In the genomic region with DNA sequence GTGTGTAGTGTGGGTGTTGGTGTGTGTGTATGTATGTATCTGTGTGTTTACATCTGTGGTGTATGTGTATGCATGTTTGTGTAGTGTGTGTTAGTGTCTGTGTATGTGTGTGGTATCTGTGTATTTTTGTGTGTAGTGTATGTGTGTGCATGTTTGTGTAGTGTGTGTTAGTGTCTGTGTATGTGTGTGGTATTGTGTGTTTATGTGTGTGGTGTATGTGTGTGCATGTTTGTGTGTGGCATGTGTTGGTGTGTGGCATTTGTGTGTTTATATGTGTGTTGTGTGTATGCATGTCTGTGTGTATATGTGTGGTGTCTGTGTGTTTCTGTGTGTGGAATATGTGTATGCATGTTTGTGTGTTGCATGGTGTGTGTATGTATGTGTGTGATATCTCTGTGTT, we compare ENCODE assay signal across 26 cellular contexts.
DNase-seq lines count a peak whose midpoint lies in the region; ATAC-seq, FAIRE-seq and TF ChIP-seq lines count a peak whose summit lies in the region.
"Had no signal": no experiment of that assay in that cellular context is flagged by ENCODE, and none has a peak within 500 bp of the region (broad histone marks: within the 10 kb centered on the region; RNA-seq: fewer than 3 reads in every experiment).

No MANE protein-coding gene starts in this region.

- H3K9me3 Mint-ChIP-seq in activated CD8-positive, alpha-beta T cell treated with anti-CD3 and anti-CD28 coated beads for 36 hours = no peaks in the 10 kb centered on the region
- H3K9me3 Mint-ChIP-seq: CD8-positive, alpha-beta T cell had no signal

- H3K4ac ChIP-seq in IMR-90 (ENCODE audit: low read depth, low read length) (no peak overlapping the region), H1 (replicated peaks; ENCODE audit: insufficient read length, low read depth, low read length) (peak overlapping the region; percentile 1)

- H2BK20ac ChIP-seq in IMR-90 (ENCODE audit: low read depth, low read length) = no peak overlapping the region
- peak overlapping the region; percentile 10; the same call in 1 of the 2 replicates for H2BK20ac ChIP-seq in H1 (ENCODE audit: low read length)

- H4K8ac ChIP-seq in IMR-90 (ENCODE audit: low read depth in 2 of 2, low read length in 2 of 2) = no peak overlapping the region
- no peak overlapping the region for H4K8ac ChIP-seq in H1 (ENCODE audit: extremely low read depth, insufficient read depth, low read length)

- no peaks in the 10 kb centered on the region for H3K79me1 ChIP-seq in IMR-90 (ENCODE audit: low read depth in 1 of 2, low read length in 2 of 2)
- no peaks in the 10 kb centered on the region for H3K79me1 ChIP-seq in H1 (ENCODE audit: low read depth, low read length)

- TF ChIP-seq CTCF in HepG2 (CRISPR knock-in tag; IDR thresholded peaks at IDR 0.05) (no peak), right lobe of liver (IDR thresholded peaks at IDR 0.05) (no peak), IMR-90 (conservative IDR thresholded peaks at IDR 0.05; ENCODE audit: low read depth, low read length) (no peak), H1 (IDR thresholded peaks at IDR 0.05; ENCODE audit: control extremely low read depth in 1 of 3, insufficient read depth in 1 of 3, low read depth in 1 of 3, low read length in 3 of 3) (no peak)
- TF ChIP-seq CTCF in activated CD8-positive, alpha-beta T cell treated with anti-CD3 and anti-CD28 coated beads for 36 hours (IDR thresholded peaks at IDR 0.05) = no peak

- H2BK120ac ChIP-seq in IMR-90 (ENCODE audit: low read depth, low read length) (no peak overlapping the region), H1 (replicated peaks; ENCODE audit: low read depth, low read length) (no peak overlapping the region)

- H3K27me3 ChIP-seq in HepG2 (ENCODE audit: control insufficient read depth in 1 of 2, insufficient read depth in 2 of 2, low read length in 2 of 2) = peaks cover 0 to 38% of the 10 kb centered on the region in 2 experiments; a peak in 4 of 5 replicates
- H3K27me3 ChIP-seq in right lobe of liver = no peaks in the 10 kb centered on the region
- no peaks in the 10 kb centered on the region; the same call in 1 of the 2 replicates for H3K27me3 ChIP-seq in IMR-90 (ENCODE audit: control insufficient read depth, insufficient read depth, low read length)
- H3K27me3 ChIP-seq in H1 (replicated peaks in 1 of 4; ENCODE audit: control insufficient read depth in 3 of 4, extremely low read depth in 1 of 4, insufficient read depth in 3 of 4, low read length in 3 of 4) = no peaks in the 10 kb centered on the region
- H3K27me3 ChIP-seq: BLaER1 had no signal

- H3K4me2 ChIP-seq in HepG2 (ENCODE audit: low read depth, low read length) (no peak overlapping the region), IMR-90 (ENCODE audit: low read depth, low read length) (no peak overlapping the region), H1 (ENCODE audit: insufficient read depth in 1 of 2, low read depth in 2 of 2, low read length in 2 of 2) (no peak overlapping the region)

- no peaks in the 10 kb centered on the region for H3K9me3 ChIP-seq in HepG2 (ENCODE audit: low read length)
- H3K9me3 ChIP-seq in right lobe of liver = no peaks in the 10 kb centered on the region
- no peaks in the 10 kb centered on the region for H3K9me3 ChIP-seq in IMR-90 (ENCODE audit: control insufficient read depth, insufficient read depth, low read length)
- H3K9me3 ChIP-seq in H1 (ENCODE audit: insufficient read depth in 2 of 2, low read depth in 1 of 2, low read length in 1 of 2) = no peaks in the 10 kb centered on the region; a peak in 1 of 4 replicates
- H3K9me3 ChIP-seq: BLaER1, Caco-2 had no signal

- H3K23me2 ChIP-seq in H1 (ENCODE audit: low read depth, low read length) = peaks cover 8% of the 10 kb centered on the region; the same call in 1 of the 2 replicates

- peak overlapping the region; percentile 4 for H2BK5ac ChIP-seq in IMR-90 (ENCODE audit: low read depth, low read length, poor library complexity, severe bottlenecking)
- H2BK5ac ChIP-seq in H1 (ENCODE audit: low read depth, low read length) = peak overlapping the region; percentile 10; the same call in 1 of the 2 replicates

- H3K9me1 ChIP-seq in IMR-90 (ENCODE audit: insufficient read depth, low read length) = no peaks in the 10 kb centered on the region

- dilution Hi-C loops in IMR-90 (cut with HindIII; ENCODE audit: low sequenced_read_pairs, unreplicated experiment) = no loop called here

- no peak for DNase-seq in HepG2 (ENCODE audit: low spot score)
- DNase-seq in right lobe of liver = no peak
- no peak for DNase-seq in IMR-90
- no peak for DNase-seq in H1 (ENCODE audit: low read depth in 1 of 2, low spot score in 2 of 2)
- no peak for DNase-seq in caudate nucleus (lab: John Stamatoyannopoulos, UW)
- DNase-seq in activated CD8-positive, alpha-beta T cell treated with anti-CD3 and anti-CD28 coated beads for 36 hours = no peak
- DNase-seq in NCI-H446 (lab: John Stamatoyannopoulos, UW) = no peak
- DNase-seq: Caco-2; CD4-positive, CD25-positive, alpha-beta regulatory T cell; CD8-positive, alpha-beta T cell; DMS 273 treated with DMSO at 0.1 percent for 48 hours; DMS79; EL; GDM1; GM23248; H9; HFFc6 had no signal

- H2BK15ac ChIP-seq in IMR-90 (ENCODE audit: low read depth, low read length) = no peak overlapping the region
- peak overlapping the region; percentile 77 for H2BK15ac ChIP-seq in H1 (ENCODE audit: low read length)

- H3K18ac ChIP-seq in IMR-90 (ENCODE audit: low read depth, low read length) (no peak overlapping the region), H1 (ENCODE audit: extremely low read depth, low read length) (no peak overlapping the region)

- H3K79me2 ChIP-seq in HepG2 (ENCODE audit: insufficient read depth, low read length) (no peaks in the 10 kb centered on the region), H1 (ENCODE audit: control insufficient read depth in 1 of 2, insufficient read depth in 2 of 2, low read length in 2 of 2) (no peaks in the 10 kb centered on the region)

- H4K20me1 ChIP-seq in HepG2 (ENCODE audit: insufficient read depth, low read length) (peaks cover 3% of the 10 kb centered on the region; the same call in 1 of the 2 replicates), IMR-90 (ENCODE audit: insufficient read depth, low read length) (no peaks in the 10 kb centered on the region), H1 (replicated peaks in 1 of 2; ENCODE audit: control insufficient read depth in 1 of 2, insufficient read depth in 2 of 2, low read length in 2 of 2) (peaks cover 0 to 5% of the 10 kb centered on the region in 2 experiments)
- H4K20me1 ChIP-seq: BLaER1 had no signal

- no peak overlapping the region for H3K14ac ChIP-seq in IMR-90 (replicated peaks; ENCODE audit: low read depth, low read length)
- H3K14ac ChIP-seq in H1 (ENCODE audit: insufficient read length) = no peak overlapping the region

- no peak overlapping the region for H4K91ac ChIP-seq in IMR-90 (ENCODE audit: insufficient read depth, low read depth, low read length)
- H4K91ac ChIP-seq in H1 (replicated peaks; ENCODE audit: insufficient read length, low read length) = peak overlapping the region; percentile 45

- H3K4me3 ChIP-seq in HepG2 (replicated peaks in 1 of 3; ENCODE audit: insufficient read depth in 1 of 3, low read depth in 2 of 3, low read length in 3 of 3) (no peak overlapping the region), right lobe of liver (no peak overlapping the region), IMR-90 (ENCODE audit: insufficient read depth, low read depth, low read length) (no peak overlapping the region), H1 (ENCODE audit: extremely low read depth in 1 of 4, insufficient read depth in 2 of 4, low read depth in 3 of 4, low read length in 4 of 4) (no peak overlapping the region)
- H3K4me3 ChIP-seq: BLaER1, GM12878, GM23248 had no signal

- FAIRE-seq in HepG2 (lab: Jason Lieb, UNC) (peak; percentile 83), H1 (lab: Jason Lieb, UNC) (peak; percentile 7)
- FAIRE-seq: A204.1, GM12878, GM18507 had no signal

- no peak overlapping the region for H3K4me3 Mint-ChIP-seq in activated CD8-positive, alpha-beta T cell treated with anti-CD3 and anti-CD28 coated beads for 36 hours
- H3K4me3 Mint-ChIP-seq: B cell; CD4-positive, CD25-positive, alpha-beta regulatory T cell; CD8-positive, alpha-beta T cell; H9; HFFc6 had no signal

- ATAC-seq in HepG2 (no peak), right lobe of liver (no peak), IMR-90 (ENCODE audit: low read depth) (no peak), HG02642 (IDR thresholded peaks at IDR 0.05; ENCODE audit: poor library complexity, unreplicated experiment) (no peak)
- no peak for ATAC-seq in activated CD8-positive, alpha-beta T cell treated with anti-CD3 and anti-CD28 coated beads for 36 hours
- ATAC-seq: CD8-positive, alpha-beta T cell; GM12878; HCT116 had no signal

- H3K23ac ChIP-seq in IMR-90 (ENCODE audit: low read depth, low read length) (no peak overlapping the region), H1 (ENCODE audit: insufficient read length) (no peak overlapping the region)

- H2BK12ac ChIP-seq in H1 (ENCODE audit: low read depth, low read length) = peak overlapping the region; percentile 30; the same call in 1 of the 2 replicates

- no peak overlapping the region for H3K9ac ChIP-seq in HepG2 (ENCODE audit: insufficient read depth, low read depth, low read length)
- H3K9ac ChIP-seq in IMR-90 (ENCODE audit: low read depth, low read length) = no peak overlapping the region
- H3K9ac ChIP-seq in H1 (replicated peaks in 1 of 4; ENCODE audit: extremely low read depth in 1 of 4, low read depth in 3 of 4, low read length in 3 of 4) = no peak overlapping the region
- H3K9ac ChIP-seq: BLaER1, GM23248 had no signal

- no peak overlapping the region for H3K27ac Mint-ChIP-seq in activated CD8-positive, alpha-beta T cell treated with anti-CD3 and anti-CD28 coated beads for 36 hours
- H3K27ac Mint-ChIP-seq: B cell; CD4-positive, CD25-positive, alpha-beta regulatory T cell; CD8-positive, alpha-beta T cell; H9; HFFc6 had no signal

- intact Hi-C loops in HepG2 (cut with micrococcal nuclease; ENCODE audit: unreplicated experiment) = no loop called here
- intact Hi-C loops in right lobe of liver (cut with DNase I) = no loop called here
- intact Hi-C loops in IMR-90 (cut with micrococcal nuclease) = no loop called here
- intact Hi-C loops in activated CD8-positive, alpha-beta T cell treated with anti-CD3 and anti-CD28 coated beads for 36 hours (cut with micrococcal nuclease) = no loop called here

- H2AK5ac ChIP-seq in IMR-90 (ENCODE audit: low read depth, low read length) (no peak overlapping the region), H1 (ENCODE audit: low read depth, low read length) (peak overlapping the region; percentile 89)

- BruUV-seq in HepG2 (replicated peaks; lab: Mats Ljungman, UMichigan) (no TSS peak), IMR-90 (replicated peaks; lab: Mats Ljungman, UMichigan) (no TSS peak)

- CTCF ChIA-PET in HepG2 (lab: Yijun Ruan, JAX; ENCODE audit: low intra/inter-chr PET ratio, low total read pairs) (no interaction called here), IMR-90 (lab: Yijun Ruan, JAX) (no interaction called here), H1 (lab: Charles Lee; ENCODE audit: partially characterized antibody) (no interaction called here)
- CTCF ChIA-PET in activated CD8-positive, alpha-beta T cell treated with anti-CD3 and anti-CD28 coated beads for 36 hours (lab: Charles Lee) = no interaction called here

- H4K5ac ChIP-seq in IMR-90 (ENCODE audit: low read depth, low read length) (no peak overlapping the region), H1 (ENCODE audit: insufficient read length, low read depth, low read length) (no peak overlapping the region)

- no peak overlapping the region for H2AK9ac ChIP-seq in IMR-90 (replicated peaks; ENCODE audit: low read depth, low read length, poor library complexity)

- peaks cover 3% of the 10 kb centered on the region for H3K4me1 Mint-ChIP-seq in activated CD8-positive, alpha-beta T cell treated with anti-CD3 and anti-CD28 coated beads for 36 hours (ENCODE audit: low read depth)

- no peaks in the 10 kb centered on the region for H3K36me3 Mint-ChIP-seq in activated CD8-positive, alpha-beta T cell treated with anti-CD3 and anti-CD28 coated beads for 36 hours (ENCODE audit: low read depth)
- H3K36me3 Mint-ChIP-seq: CD4-positive, CD25-positive, alpha-beta regulatory T cell; CD8-positive, alpha-beta T cell had no signal

- H2AFZ ChIP-seq in HepG2 (ENCODE audit: low read length) (no peak overlapping the region), IMR-90 (replicated peaks; ENCODE audit: low read length, poor library complexity) (no peak overlapping the region), H1 (ENCODE audit: low read length) (no peak overlapping the region)
- H2AFZ ChIP-seq: GM23248 had no signal

- H3K4me1 ChIP-seq in HepG2 (ENCODE audit: insufficient read depth, low read length) (no peaks in the 10 kb centered on the region), right lobe of liver (no peaks in the 10 kb centered on the region), IMR-90 (ENCODE audit: control insufficient read depth, insufficient read depth, low read length) (no peaks in the 10 kb centered on the region), H1 (replicated peaks in 1 of 4; ENCODE audit: control insufficient read depth in 3 of 4, insufficient read depth in 4 of 4, low read length in 3 of 4) (peaks cover 0 to 12% (median 7%) of the 10 kb centered on the region in 4 experiments; a peak in 6 of 7 replicates)
- H3K4me1 ChIP-seq: Caco-2 had no signal

- POLR2A ChIA-PET in HepG2 (lab: Yijun Ruan, JAX) (no interaction called here), IMR-90 (lab: Charles Lee; ENCODE audit: unreplicated experiment) (no interaction called here), H1 (lab: Charles Lee; ENCODE audit: partially characterized antibody) (no interaction called here)
- POLR2A ChIA-PET in activated CD8-positive, alpha-beta T cell treated with anti-CD3 and anti-CD28 coated beads for 36 hours (lab: Charles Lee) = no interaction called here

- H3K56ac ChIP-seq in IMR-90 (ENCODE audit: extremely low read depth, insufficient read depth, low read length) (no peak overlapping the region), H1 (replicated peaks; ENCODE audit: insufficient read length, low read depth, low read length) (peak overlapping the region; percentile 62)

- TF ChIP-seq EP300 in HepG2 (IDR thresholded peaks at IDR 0.05; ENCODE audit: low read depth in 2 of 2, low read length in 2 of 2) (no peak), HepG2 (CRISPR knock-in tag; IDR thresholded peaks at IDR 0.05; ENCODE audit: borderline replicate concordance) (no peak), H1 (IDR thresholded peaks at IDR 0.05; ENCODE audit: borderline replicate concordance in 1 of 2, low read depth in 2 of 2, low read length in 2 of 2) (no peak)

- TF ChIP-seq POLR2A in HepG2 (IDR thresholded peaks at IDR 0.05; ENCODE audit: insufficient read depth in 1 of 2, low read depth in 2 of 2, low read length in 2 of 2) (no peak), right lobe of liver (IDR thresholded peaks at IDR 0.05) (no peak), IMR-90 (IDR thresholded peaks at IDR 0.05; ENCODE audit: low read depth, low read length) (no peak), H1 (IDR thresholded peaks at IDR 0.05; ENCODE audit: control extremely low read depth in 1 of 2, low read depth in 2 of 2, low read length in 2 of 2) (no peak)

- peaks cover 23% of the 10 kb centered on the region for H3K27me3 Mint-ChIP-seq in activated CD8-positive, alpha-beta T cell treated with anti-CD3 and anti-CD28 coated beads for 36 hours

- no peaks in the 10 kb centered on the region for H3K36me3 ChIP-seq in HepG2 (replicated peaks in 1 of 2; ENCODE audit: control insufficient read depth in 1 of 2, insufficient read depth in 2 of 2, low read length in 2 of 2)
- no peaks in the 10 kb centered on the region for H3K36me3 ChIP-seq in right lobe of liver
- no peaks in the 10 kb centered on the region for H3K36me3 ChIP-seq in IMR-90 (ENCODE audit: control insufficient read depth, insufficient read depth, low read length)
- H3K36me3 ChIP-seq in H1 (ENCODE audit: control insufficient read depth in 2 of 4, insufficient read depth in 4 of 4, low read length in 3 of 4) = no peaks in the 10 kb centered on the region
- H3K36me3 ChIP-seq: BLaER1 had no signal

- TF ChIP-seq RAD21 in HepG2 (CRISPR knock-in tag; IDR thresholded peaks at IDR 0.05) = no peak
- no peak for TF ChIP-seq RAD21 in IMR-90 (IDR thresholded peaks at IDR 0.05; ENCODE audit: low read length)
- no peak for TF ChIP-seq RAD21 in H1 (IDR thresholded peaks at IDR 0.05 in 1 of 2, conservative IDR thresholded peaks at IDR 0.05 in 1 of 2; ENCODE audit: low read depth in 2 of 2, low read length in 2 of 2)

- no peak overlapping the region for H3K27ac ChIP-seq in HepG2 (ENCODE audit: extremely low read length, insufficient read depth, low read length)
- H3K27ac ChIP-seq in right lobe of liver = no peak overlapping the region
- H3K27ac ChIP-seq in IMR-90 (ENCODE audit: insufficient read depth, low read length) = no peak overlapping the region
- H3K27ac ChIP-seq in H1 (ENCODE audit: low read depth, low read length) = no peak overlapping the region
- H3K27ac ChIP-seq in caudate nucleus (ENCODE audit: low read depth, low read length) = no peak overlapping the region
- H3K27ac ChIP-seq: 22Rv1, BLaER1, C4-2B, GM23248 had no signal

- in situ Hi-C loops in HepG2 (cut with HindIII; ENCODE audit: extremely low pct_ligation_motif_present, low pct_unique_long_range_greater_than_20kb) (no loop called here), IMR-90 (cut with MboI; ENCODE audit: low sequenced_read_pairs) (no loop called here)
